In genomic region chr5:73591102-73591695, GRCh38 we compare ENCODE assay signal across 8 cellular contexts. TPM values are rescaled to one million over a fixed set of nuclear protein-coding genes. Genes with fewer than 3 reads are reported as not detected.
DNase-seq lines count a peak whose midpoint lies in the region; ATAC-seq, FAIRE-seq and TF ChIP-seq lines count a peak whose summit lies in the region.

No MANE protein-coding gene starts in this region.

- ATAC-seq in activated CD8-positive, alpha-beta T cell treated with anti-CD3 and anti-CD28 coated beads, Interleukin-2, amount 10 ng/mL, durations not matched to agents 7 days and 5 days = peak; percentile 71

- H3K27ac ChIP-seq in AG04450 (ENCODE audit: low read depth, low read length) = no peak overlapping the region
- no peak overlapping the region for H3K27ac ChIP-seq in parathyroid adenoma

- FAIRE-seq in frontal cortex (lab: Jason Lieb, UNC) = peak; percentile 66

- no peak overlapping the region for H3K4me2 ChIP-seq in parathyroid adenoma (ENCODE audit: low read length)

- H3K9ac ChIP-seq in parathyroid adenoma = no peak overlapping the region

- no peaks in the 10 kb centered on the region for H3K79me2 ChIP-seq in parathyroid adenoma

- H3K27me3 ChIP-seq in AG04450 (ENCODE audit: control insufficient read depth, insufficient read depth, low read length) = no peaks in the 10 kb centered on the region
- no peaks in the 10 kb centered on the region for H3K27me3 ChIP-seq in parathyroid adenoma (ENCODE audit: control insufficient read depth, insufficient read depth, low read length)

- no peaks in the 10 kb centered on the region for H3K9me3 Mint-ChIP-seq in activated CD8-positive, alpha-beta T cell treated with anti-CD3 and anti-CD28 coated beads, Interleukin-2, amount 10 ng/mL, durations not matched to agents 7 days and 5 days (ENCODE audit: insufficient read depth)

- H2AFZ ChIP-seq in parathyroid adenoma = no peak overlapping the region

- H3K4me3 ChIP-seq in AG04450 (ENCODE audit: low read depth, low read length) = no peak overlapping the region
- H3K4me3 ChIP-seq in GM12865 (ENCODE audit: low read depth, low read length) = no peak overlapping the region
- no peak overlapping the region for H3K4me3 ChIP-seq in parathyroid adenoma (ENCODE audit: low read depth, low read length)

- H3K4me3 Mint-ChIP-seq in activated CD8-positive, alpha-beta T cell treated with anti-CD3 and anti-CD28 coated beads, Interleukin-2, amount 10 ng/mL, durations not matched to agents 7 days and 5 days = no peak overlapping the region

- CTCF ChIA-PET in AG04450 (lab: Charles Lee) = interaction anchor here (0.5 to 10.5 kb wide), 45 partner anchors 10 to 1063 kb away, joined by 3 to 352 read pairs (median 4); no protein-coding TSS in a partner anchor
- CTCF ChIA-PET in activated CD8-positive, alpha-beta T cell treated with anti-CD3 and anti-CD28 coated beads, Interleukin-2, amount 10 ng/mL, durations not matched to agents 7 days and 5 days (lab: Charles Lee) = interaction anchor here (0.6 to 7.9 kb wide), 33 partner anchors 9 to 436 kb away, joined by 3 to 138 read pairs (median 3); partner anchors contain the start of genes ANKRA2, ARHGEF28 and UTP15

- H3K36me3 Mint-ChIP-seq in activated CD8-positive, alpha-beta T cell treated with anti-CD3 and anti-CD28 coated beads, Interleukin-2, amount 10 ng/mL, durations not matched to agents 7 days and 5 days (ENCODE audit: low read depth) = no peaks in the 10 kb centered on the region

- H3K9me3 ChIP-seq in AG04450 (ENCODE audit: control insufficient read depth, insufficient read depth, low read length) = no peaks in the 10 kb centered on the region
- no peaks in the 10 kb centered on the region for H3K9me3 ChIP-seq in parathyroid adenoma (ENCODE audit: control insufficient read depth, low read length)

- no peak overlapping the region for H3K27ac Mint-ChIP-seq in activated CD8-positive, alpha-beta T cell treated with anti-CD3 and anti-CD28 coated beads, Interleukin-2, amount 10 ng/mL, durations not matched to agents 7 days and 5 days

- H3K36me3 ChIP-seq in parathyroid adenoma (ENCODE audit: control insufficient read depth, insufficient read depth, low read length) = no peaks in the 10 kb centered on the region

- no peaks in the 10 kb centered on the region for H3K4me1 ChIP-seq in parathyroid adenoma

- H3K27me3 Mint-ChIP-seq in activated CD8-positive, alpha-beta T cell treated with anti-CD3 and anti-CD28 coated beads, Interleukin-2, amount 10 ng/mL, durations not matched to agents 7 days and 5 days (ENCODE audit: low read depth) = peaks cover 2% of the 10 kb centered on the region

- TF ChIP-seq CTCF in AG04450 (IDR thresholded peaks at IDR 0.05; ENCODE audit: low read depth, low read length) (peak; percentile 72), GM12865 (IDR thresholded peaks at IDR 0.05; ENCODE audit: insufficient read depth, low read depth, low read length, missing control alignments) (peak; percentile 53), parathyroid adenoma (IDR thresholded peaks at IDR 0.05) (peak; percentile 93)

- peak; percentile 78 for DNase-seq in AG04450 (ENCODE audit: low read depth, low spot score)
- peak; percentile 89 for DNase-seq in GM12865 (ENCODE audit: low read depth)
- peak; percentile 64 for DNase-seq in HS-27A (ENCODE audit: low read depth)
- DNase-seq in NCI-H82 (lab: John Stamatoyannopoulos, UW) = peak; percentile 81
- DNase-seq in activated CD8-positive, alpha-beta T cell treated with anti-CD3 and anti-CD28 coated beads, Interleukin-2, amount 10 ng/mL, durations not matched to agents 7 days and 5 days = peak; percentile 75
- DNase-seq in frontal cortex (ENCODE audit: low spot score in 2 of 2) = peak; percentile 13 to 31
- no peak for DNase-seq in 8988T

- H3K4me1 Mint-ChIP-seq in activated CD8-positive, alpha-beta T cell treated with anti-CD3 and anti-CD28 coated beads, Interleukin-2, amount 10 ng/mL, durations not matched to agents 7 days and 5 days (ENCODE audit: low read depth) = no peaks in the 10 kb centered on the region

- POLR2A ChIA-PET in AG04450 (lab: Yijun Ruan, JAX) = interaction anchor here (0.6 to 1.2 kb wide), 8 partner anchors 34 to 297 kb away, joined by 3 to 6 read pairs (median 4); no protein-coding TSS in a partner anchor
- POLR2A ChIA-PET in activated CD8-positive, alpha-beta T cell treated with anti-CD3 and anti-CD28 coated beads, Interleukin-2, amount 10 ng/mL, durations not matched to agents 7 days and 5 days (lab: Charles Lee) = no interaction called here

RNA-seq across cellular contexts. Expression of gene UTP15, which starts 25.7 kb away (rescaled TPM):
- 11.3 and 15.3 TPM in 2 replicates for polyA plus RNA-seq in AG04450 (2011; rRNA removed)
- polyA minus RNA-seq in AG04450 (2011; rRNA and poly(A)+ RNA removed) = 15.2 and 16.1 TPM in 2 replicates
- 10 to 100 TPM; 22.9 to 23.8 TPM for total RNA-seq in activated CD8-positive, alpha-beta T cell treated with anti-CD3 and anti-CD28 coated beads, Interleukin-2, amount 10 ng/mL, durations not matched to agents 7 days and 5 days
- total RNA-seq in frontal cortex = 31.4 TPM

RNA-seq across cellular contexts. Expression of gene ANKRA2, which starts 25.8 kb away (rescaled TPM):
- polyA plus RNA-seq in AG04450 (2011; rRNA removed) = 24.9 and 39.6 TPM in 2 replicates
- polyA minus RNA-seq in AG04450 (2011; rRNA and poly(A)+ RNA removed) = 5.8 and 15.7 TPM in 2 replicates
- total RNA-seq in activated CD8-positive, alpha-beta T cell treated with anti-CD3 and anti-CD28 coated beads, Interleukin-2, amount 10 ng/mL, durations not matched to agents 7 days and 5 days = 10 to 100 TPM; 12.4 to 13.4 TPM
- total RNA-seq in frontal cortex = 38.7 TPM

RNA-seq across cellular contexts. Expression of gene ARHGEF28, which starts 34.8 kb away (rescaled TPM):
- 8.8 and 10.0 TPM in 2 replicates for polyA plus RNA-seq in AG04450 (2011; rRNA removed)
- 35.2 and 40.7 TPM in 2 replicates for polyA minus RNA-seq in AG04450 (2011; rRNA and poly(A)+ RNA removed)
- total RNA-seq in activated CD8-positive, alpha-beta T cell treated with anti-CD3 and anti-CD28 coated beads, Interleukin-2, amount 10 ng/mL, durations not matched to agents 7 days and 5 days = not detected
- total RNA-seq in frontal cortex = 6.1 TPM
